ENCODE assay signal across 7 cellular contexts in genomic region chr9:131035548-131035947, GRCh38. TPM values are rescaled to one million over a fixed set of nuclear protein-coding genes. Genes with fewer than 3 reads are reported as not detected.
"Had no signal": no experiment of that assay in that cellular context is flagged by ENCODE, and none has a peak within 500 bp of the region (broad histone marks: within the 10 kb centered on the region; RNA-seq: fewer than 3 reads in every experiment).

No MANE protein-coding gene starts in this region.

- DNase-seq: H9, HCEC 1CT, IMR-90, KBM-7 had no signal

- H3K27ac ChIP-seq: KMS-11 had no signal

- H3K9ac ChIP-seq: KMS-11 had no signal

- ATAC-seq: GM23338 had no signal

- H2AFZ ChIP-seq: GM23338 had no signal

- H3K4me2 ChIP-seq: GM23338, KMS-11 had no signal

- H3K4me3 ChIP-seq: GM23338 had no signal

RNA-seq across cellular contexts. Expression of gene LAMC3, which starts 26.6 kb away (rescaled TPM):
- total RNA-seq: HT-29, IMR-90 had no signal
- polyA plus RNA-seq: IMR-90 had no signal
